Comparison of ENCODE assay signal across 1 cellular context in the genomic region with DNA sequence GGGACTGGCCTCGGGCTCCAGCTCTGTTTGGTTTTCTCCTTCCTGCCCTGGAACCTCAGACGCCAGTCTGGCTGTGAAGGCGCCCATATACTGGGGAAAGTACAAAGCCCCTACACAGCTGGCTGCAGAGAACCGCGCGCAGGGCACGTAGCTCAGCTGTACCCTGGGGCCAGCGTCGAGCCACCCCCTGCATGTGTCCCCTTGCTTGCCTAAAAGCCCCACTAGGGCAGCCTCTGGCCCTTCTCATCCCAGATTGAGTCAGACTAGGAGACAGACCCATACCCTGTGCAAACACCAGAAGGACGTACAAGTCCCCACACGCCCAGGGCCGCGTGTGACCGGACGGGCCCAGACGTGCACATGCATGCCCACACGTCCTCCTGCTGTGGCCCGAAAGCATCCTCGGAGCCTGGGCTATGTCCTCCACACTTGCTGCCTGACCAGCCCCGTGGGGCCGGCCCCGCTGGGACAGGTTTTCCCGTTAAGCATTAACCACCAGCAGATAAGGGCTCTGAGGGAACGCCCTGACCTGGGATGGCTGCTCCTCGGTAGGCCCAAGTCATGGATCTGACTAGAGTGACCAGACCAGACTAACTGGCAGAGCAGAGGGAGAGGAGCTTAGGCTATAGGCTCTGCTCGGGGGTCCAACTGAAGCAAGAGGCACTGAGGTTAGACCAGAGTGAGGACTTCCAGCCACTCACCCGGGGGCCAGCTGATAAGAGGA.
A peak's percentile ranks its signal among the peaks of the same experiment; 100 is the strongest.
TF ChIP-seq lines count a peak whose summit lies in the region.

No MANE protein-coding gene starts in this region.

TF ChIP-seq in HepG2, 621 proteins besides CTCF, POLR2A, EP300 and RAD21 (continued from another document and continues in another):
- TF ChIP-seq, protein P1, sequence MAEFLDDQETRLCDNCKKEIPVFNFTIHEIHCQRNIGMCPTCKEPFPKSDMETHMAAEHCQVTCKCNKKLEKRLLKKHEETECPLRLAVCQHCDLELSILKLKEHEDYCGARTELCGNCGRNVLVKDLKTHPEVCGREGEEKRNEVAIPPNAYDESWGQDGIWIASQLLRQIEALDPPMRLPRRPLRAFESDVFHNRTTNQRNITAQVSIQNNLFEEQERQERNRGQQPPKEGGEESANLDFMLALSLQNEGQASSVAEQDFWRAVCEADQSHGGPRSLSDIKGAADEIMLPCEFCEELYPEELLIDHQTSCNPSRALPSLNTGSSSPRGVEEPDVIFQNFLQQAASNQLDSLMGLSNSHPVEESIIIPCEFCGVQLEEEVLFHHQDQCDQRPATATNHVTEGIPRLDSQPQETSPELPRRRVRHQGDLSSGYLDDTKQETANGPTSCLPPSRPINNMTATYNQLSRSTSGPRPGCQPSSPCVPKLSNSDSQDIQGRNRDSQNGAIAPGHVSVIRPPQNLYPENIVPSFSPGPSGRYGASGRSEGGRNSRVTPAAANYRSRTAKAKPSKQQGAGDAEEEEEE (CRISPR knock-in tag; IDR thresholded peaks at IDR 0.05; ENCODE audit: borderline replicate concordance) = 0 out of 2 replicates have a peak, but pooled peaks have one; percentile 2
- TF ChIP-seq LCORL (IDR thresholded peaks at IDR 0.05) (no peak), LCORL (CRISPR knock-in tag; IDR thresholded peaks at IDR 0.05) (peak; percentile 97), CHD4 (IDR thresholded peaks at IDR 0.05; ENCODE audit: borderline replicate concordance, low read length) (peak; percentile 85; the same call in 1 of the 2 replicates), ISL2 (CRISPR knock-in tag; IDR thresholded peaks at IDR 0.05) (0 out of 2 replicates have a peak, but pooled peaks have one; percentile 31), TAF1 (CRISPR knock-in tag; IDR thresholded peaks at IDR 0.05) (peak; percentile 65; the same call in 1 of the 2 replicates), NR2C2 (CRISPR knock-in tag; IDR thresholded peaks at IDR 0.05; ENCODE audit: borderline replicate concordance) (no peak), ZNF724P (CRISPR knock-in tag; IDR thresholded peaks at IDR 0.05; ENCODE audit: borderline replicate concordance) (peak; percentile 92; the same call in 1 of the 2 replicates), ZKSCAN5 (CRISPR knock-in tag; IDR thresholded peaks at IDR 0.05) (no peak), TP53 (CRISPR knock-in tag; conservative IDR thresholded peaks at IDR 0.05) (no peak; the same call in 1 of the 2 replicates), SRSF9 (IDR thresholded peaks at IDR 0.05; ENCODE audit: borderline replicate concordance, insufficient read depth, low read depth, low read length, poor library complexity, severe bottlenecking) (no peak), NR2F2 (IDR thresholded peaks at IDR 0.05; ENCODE audit: borderline replicate concordance, low read depth) (peak; percentile 30; the same call in 1 of the 2 replicates), ZNF816 (CRISPR knock-in tag; IDR thresholded peaks at IDR 0.05; ENCODE audit: borderline replicate concordance) (no peak), KDM6A (CRISPR knock-in tag; IDR thresholded peaks at IDR 0.05; ENCODE audit: low read depth) (no peak), ZSCAN22 (CRISPR knock-in tag; IDR thresholded peaks at IDR 0.05) (no peak), JUN (CRISPR knock-in tag; IDR thresholded peaks at IDR 0.05) (no peak), RARG (CRISPR knock-in tag; IDR thresholded peaks at IDR 0.05; ENCODE audit: low read depth) (no peak), ZNF7 (CRISPR knock-in tag; IDR thresholded peaks at IDR 0.05) (no peak), ZNF652 (CRISPR knock-in tag; IDR thresholded peaks at IDR 0.05; ENCODE audit: borderline replicate concordance, low read depth) (no peak), ATM (IDR thresholded peaks at IDR 0.05; ENCODE audit: borderline replicate concordance) (no peak), CENPX (CRISPR knock-in tag; IDR thresholded peaks at IDR 0.05) (no peak), PHF20 (CRISPR knock-in tag; IDR thresholded peaks at IDR 0.05) (no peak), THYN1 (CRISPR knock-in tag; IDR thresholded peaks at IDR 0.05; ENCODE audit: borderline replicate concordance, low read depth) (no peak), HNRNPH1 (optimal IDR thresholded peaks at IDR 0.05; ENCODE audit: low read depth, low read length) (no peak), SATB2 (CRISPR knock-in tag; IDR thresholded peaks at IDR 0.05) (0 out of 2 replicates have a peak, but pooled peaks have one; percentile 24), MIER3 (CRISPR knock-in tag; IDR thresholded peaks at IDR 0.05; ENCODE audit: borderline replicate concordance) (peak; percentile 43; the same call in 1 of the 2 replicates), ZMYM3 (CRISPR knock-in tag; IDR thresholded peaks at IDR 0.05) (peak; percentile 99), TGIF2 (CRISPR knock-in tag; IDR thresholded peaks at IDR 0.05) (peak; percentile 20; the same call in 1 of the 2 replicates), RAD51 (IDR thresholded peaks at IDR 0.05; ENCODE audit: borderline replicate concordance) (no peak), RXRA (CRISPR knock-in tag; IDR thresholded peaks at IDR 0.05) (peak; percentile 90), SRY (CRISPR knock-in tag; IDR thresholded peaks at IDR 0.05) (peak; percentile 72; the same call in 1 of the 2 replicates)
- TF ChIP-seq, protein P2, sequence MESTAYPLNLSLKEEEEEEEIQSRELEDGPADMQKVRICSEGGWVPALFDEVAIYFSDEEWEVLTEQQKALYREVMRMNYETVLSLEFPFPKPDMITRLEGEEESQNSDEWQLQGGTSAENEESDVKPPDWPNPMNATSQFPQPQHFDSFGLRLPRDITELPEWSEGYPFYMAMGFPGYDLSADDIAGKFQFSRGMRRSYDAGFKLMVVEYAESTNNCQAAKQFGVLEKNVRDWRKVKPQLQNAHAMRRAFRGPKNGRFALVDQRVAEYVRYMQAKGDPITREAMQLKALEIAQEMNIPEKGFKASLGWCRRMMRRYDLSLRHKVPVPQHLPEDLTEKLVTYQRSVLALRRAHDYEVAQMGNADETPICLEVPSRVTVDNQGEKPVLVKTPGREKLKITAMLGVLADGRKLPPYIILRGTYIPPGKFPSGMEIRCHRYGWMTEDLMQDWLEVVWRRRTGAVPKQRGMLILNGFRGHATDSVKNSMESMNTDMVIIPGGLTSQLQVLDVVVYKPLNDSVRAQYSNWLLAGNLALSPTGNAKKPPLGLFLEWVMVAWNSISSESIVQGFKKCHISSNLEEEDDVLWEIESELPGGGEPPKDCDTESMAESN (CRISPR knock-in tag; conservative IDR thresholded peaks at IDR 0.05) = peak; percentile 79
- TF ChIP-seq, protein P3, sequence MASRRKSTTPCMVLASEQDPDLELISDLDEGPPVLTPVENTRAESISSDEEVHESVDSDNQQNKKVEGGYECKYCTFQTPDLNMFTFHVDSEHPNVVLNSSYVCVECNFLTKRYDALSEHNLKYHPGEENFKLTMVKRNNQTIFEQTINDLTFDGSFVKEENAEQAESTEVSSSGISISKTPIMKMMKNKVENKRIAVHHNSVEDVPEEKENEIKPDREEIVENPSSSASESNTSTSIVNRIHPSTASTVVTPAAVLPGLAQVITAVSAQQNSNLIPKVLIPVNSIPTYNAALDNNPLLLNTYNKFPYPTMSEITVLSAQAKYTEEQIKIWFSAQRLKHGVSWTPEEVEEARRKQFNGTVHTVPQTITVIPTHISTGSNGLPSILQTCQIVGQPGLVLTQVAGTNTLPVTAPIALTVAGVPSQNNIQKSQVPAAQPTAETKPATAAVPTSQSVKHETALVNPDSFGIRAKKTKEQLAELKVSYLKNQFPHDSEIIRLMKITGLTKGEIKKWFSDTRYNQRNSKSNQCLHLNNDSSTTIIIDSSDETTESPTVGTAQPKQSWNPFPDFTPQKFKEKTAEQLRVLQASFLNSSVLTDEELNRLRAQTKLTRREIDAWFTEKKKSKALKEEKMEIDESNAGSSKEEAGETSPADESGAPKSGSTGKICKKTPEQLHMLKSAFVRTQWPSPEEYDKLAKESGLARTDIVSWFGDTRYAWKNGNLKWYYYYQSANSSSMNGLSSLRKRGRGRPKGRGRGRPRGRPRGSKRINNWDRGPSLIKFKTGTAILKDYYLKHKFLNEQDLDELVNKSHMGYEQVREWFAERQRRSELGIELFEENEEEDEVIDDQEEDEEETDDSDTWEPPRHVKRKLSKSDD (CRISPR knock-in tag; IDR thresholded peaks at IDR 0.05; ENCODE audit: low read depth) = no peak
- TF ChIP-seq, protein P4, sequence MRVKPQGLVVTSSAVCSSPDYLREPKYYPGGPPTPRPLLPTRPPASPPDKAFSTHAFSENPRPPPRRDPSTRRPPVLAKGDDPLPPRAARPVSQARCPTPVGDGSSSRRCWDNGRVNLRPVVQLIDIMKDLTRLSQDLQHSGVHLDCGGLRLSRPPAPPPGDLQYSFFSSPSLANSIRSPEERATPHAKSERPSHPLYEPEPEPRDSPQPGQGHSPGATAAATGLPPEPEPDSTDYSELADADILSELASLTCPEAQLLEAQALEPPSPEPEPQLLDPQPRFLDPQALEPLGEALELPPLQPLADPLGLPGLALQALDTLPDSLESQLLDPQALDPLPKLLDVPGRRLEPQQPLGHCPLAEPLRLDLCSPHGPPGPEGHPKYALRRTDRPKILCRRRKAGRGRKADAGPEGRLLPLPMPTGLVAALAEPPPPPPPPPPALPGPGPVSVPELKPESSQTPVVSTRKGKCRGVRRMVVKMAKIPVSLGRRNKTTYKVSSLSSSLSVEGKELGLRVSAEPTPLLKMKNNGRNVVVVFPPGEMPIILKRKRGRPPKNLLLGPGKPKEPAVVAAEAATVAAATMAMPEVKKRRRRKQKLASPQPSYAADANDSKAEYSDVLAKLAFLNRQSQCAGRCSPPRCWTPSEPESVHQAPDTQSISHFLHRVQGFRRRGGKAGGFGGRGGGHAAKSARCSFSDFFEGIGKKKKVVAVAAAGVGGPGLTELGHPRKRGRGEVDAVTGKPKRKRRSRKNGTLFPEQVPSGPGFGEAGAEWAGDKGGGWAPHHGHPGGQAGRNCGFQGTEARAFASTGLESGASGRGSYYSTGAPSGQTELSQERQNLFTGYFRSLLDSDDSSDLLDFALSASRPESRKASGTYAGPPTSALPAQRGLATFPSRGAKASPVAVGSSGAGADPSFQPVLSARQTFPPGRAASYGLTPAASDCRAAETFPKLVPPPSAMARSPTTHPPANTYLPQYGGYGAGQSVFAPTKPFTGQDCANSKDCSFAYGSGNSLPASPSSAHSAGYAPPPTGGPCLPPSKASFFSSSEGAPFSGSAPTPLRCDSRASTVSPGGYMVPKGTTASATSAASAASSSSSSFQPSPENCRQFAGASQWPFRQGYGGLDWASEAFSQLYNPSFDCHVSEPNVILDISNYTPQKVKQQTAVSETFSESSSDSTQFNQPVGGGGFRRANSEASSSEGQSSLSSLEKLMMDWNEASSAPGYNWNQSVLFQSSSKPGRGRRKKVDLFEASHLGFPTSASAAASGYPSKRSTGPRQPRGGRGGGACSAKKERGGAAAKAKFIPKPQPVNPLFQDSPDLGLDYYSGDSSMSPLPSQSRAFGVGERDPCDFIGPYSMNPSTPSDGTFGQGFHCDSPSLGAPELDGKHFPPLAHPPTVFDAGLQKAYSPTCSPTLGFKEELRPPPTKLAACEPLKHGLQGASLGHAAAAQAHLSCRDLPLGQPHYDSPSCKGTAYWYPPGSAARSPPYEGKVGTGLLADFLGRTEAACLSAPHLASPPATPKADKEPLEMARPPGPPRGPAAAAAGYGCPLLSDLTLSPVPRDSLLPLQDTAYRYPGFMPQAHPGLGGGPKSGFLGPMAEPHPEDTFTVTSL (CRISPR knock-in tag; IDR thresholded peaks at IDR 0.05; ENCODE audit: borderline replicate concordance) = no peak
- TF ChIP-seq, protein P5, sequence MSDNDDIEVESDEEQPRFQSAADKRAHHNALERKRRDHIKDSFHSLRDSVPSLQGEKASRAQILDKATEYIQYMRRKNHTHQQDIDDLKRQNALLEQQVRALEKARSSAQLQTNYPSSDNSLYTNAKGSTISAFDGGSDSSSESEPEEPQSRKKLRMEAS (IDR thresholded peaks at IDR 0.05) = peak; percentile 97
- TF ChIP-seq, protein P6, sequence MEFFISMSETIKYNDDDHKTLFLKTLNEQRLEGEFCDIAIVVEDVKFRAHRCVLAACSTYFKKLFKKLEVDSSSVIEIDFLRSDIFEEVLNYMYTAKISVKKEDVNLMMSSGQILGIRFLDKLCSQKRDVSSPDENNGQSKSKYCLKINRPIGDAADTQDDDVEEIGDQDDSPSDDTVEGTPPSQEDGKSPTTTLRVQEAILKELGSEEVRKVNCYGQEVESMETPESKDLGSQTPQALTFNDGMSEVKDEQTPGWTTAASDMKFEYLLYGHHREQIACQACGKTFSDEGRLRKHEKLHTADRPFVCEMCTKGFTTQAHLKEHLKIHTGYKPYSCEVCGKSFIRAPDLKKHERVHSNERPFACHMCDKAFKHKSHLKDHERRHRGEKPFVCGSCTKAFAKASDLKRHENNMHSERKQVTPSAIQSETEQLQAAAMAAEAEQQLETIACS (CRISPR knock-in tag; IDR thresholded peaks at IDR 0.05) = no peak
- TF ChIP-seq, protein P7, sequence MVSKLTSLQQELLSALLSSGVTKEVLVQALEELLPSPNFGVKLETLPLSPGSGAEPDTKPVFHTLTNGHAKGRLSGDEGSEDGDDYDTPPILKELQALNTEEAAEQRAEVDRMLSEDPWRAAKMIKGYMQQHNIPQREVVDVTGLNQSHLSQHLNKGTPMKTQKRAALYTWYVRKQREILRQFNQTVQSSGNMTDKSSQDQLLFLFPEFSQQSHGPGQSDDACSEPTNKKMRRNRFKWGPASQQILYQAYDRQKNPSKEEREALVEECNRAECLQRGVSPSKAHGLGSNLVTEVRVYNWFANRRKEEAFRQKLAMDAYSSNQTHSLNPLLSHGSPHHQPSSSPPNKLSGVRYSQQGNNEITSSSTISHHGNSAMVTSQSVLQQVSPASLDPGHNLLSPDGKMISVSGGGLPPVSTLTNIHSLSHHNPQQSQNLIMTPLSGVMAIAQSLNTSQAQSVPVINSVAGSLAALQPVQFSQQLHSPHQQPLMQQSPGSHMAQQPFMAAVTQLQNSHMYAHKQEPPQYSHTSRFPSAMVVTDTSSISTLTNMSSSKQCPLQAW (CRISPR knock-in tag; IDR thresholded peaks at IDR 0.05) = peak; percentile 99
- TF ChIP-seq, protein P8, sequence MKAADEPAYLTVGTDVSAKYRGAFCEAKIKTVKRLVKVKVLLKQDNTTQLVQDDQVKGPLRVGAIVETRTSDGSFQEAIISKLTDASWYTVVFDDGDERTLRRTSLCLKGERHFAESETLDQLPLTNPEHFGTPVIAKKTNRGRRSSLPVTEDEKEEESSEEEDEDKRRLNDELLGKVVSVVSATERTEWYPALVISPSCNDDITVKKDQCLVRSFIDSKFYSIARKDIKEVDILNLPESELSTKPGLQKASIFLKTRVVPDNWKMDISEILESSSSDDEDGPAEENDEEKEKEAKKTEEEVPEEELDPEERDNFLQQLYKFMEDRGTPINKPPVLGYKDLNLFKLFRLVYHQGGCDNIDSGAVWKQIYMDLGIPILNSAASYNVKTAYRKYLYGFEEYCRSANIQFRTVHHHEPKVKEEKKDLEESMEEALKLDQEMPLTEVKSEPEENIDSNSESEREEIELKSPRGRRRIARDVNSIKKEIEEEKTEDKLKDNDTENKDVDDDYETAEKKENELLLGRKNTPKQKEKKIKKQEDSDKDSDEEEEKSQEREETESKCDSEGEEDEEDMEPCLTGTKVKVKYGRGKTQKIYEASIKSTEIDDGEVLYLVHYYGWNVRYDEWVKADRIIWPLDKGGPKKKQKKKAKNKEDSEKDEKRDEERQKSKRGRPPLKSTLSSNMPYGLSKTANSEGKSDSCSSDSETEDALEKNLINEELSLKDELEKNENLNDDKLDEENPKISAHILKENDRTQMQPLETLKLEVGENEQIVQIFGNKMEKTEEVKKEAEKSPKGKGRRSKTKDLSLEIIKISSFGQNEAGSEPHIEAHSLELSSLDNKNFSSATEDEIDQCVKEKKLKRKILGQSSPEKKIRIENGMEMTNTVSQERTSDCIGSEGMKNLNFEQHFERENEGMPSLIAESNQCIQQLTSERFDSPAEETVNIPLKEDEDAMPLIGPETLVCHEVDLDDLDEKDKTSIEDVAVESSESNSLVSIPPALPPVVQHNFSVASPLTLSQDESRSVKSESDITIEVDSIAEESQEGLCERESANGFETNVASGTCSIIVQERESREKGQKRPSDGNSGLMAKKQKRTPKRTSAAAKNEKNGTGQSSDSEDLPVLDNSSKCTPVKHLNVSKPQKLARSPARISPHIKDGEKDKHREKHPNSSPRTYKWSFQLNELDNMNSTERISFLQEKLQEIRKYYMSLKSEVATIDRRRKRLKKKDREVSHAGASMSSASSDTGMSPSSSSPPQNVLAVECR (CRISPR knock-in tag; IDR thresholded peaks at IDR 0.05; ENCODE audit: borderline replicate concordance) = peak; percentile 52; the same call in 1 of the 2 replicates
